Comparison of ENCODE assay signal across 29 cellular contexts in the genomic region with DNA sequence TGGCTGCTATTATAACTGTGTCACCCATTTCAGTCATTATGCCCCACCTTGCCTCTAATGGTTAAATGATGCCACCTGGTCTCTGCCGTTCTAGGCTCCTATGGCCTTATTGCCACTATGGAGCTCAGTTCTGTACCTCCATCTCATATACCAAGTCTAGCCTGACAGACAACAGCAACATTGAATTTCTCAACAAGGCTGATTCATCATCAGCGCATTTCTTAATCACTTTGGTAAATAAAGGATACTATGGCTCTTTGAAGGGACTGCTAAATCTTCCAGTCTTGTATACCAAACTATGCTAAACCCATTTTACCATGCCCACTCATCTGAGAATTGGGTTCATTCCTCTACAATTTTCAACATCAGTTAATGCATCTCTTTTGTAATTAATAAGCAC.
"Had no signal": no experiment of that assay in that cellular context is flagged by ENCODE, and none has a peak within 500 bp of the region (broad histone marks: within the 10 kb centered on the region; RNA-seq: fewer than 3 reads in every experiment).

No MANE protein-coding gene starts in this region.

- H3K27ac ChIP-seq: ascending aorta, epithelial cell of prostate, esophagus squamous epithelium had no signal

- DNase-seq: activated CD4-positive, alpha-beta memory T cell treated with anti-CD3 and anti-CD28 coated beads for 36 hours; activated CD4-positive, alpha-beta T cell treated with anti-CD3 and anti-CD28 coated beads for 36 hours; activated CD4-positive, alpha-beta T cell treated with anti-CD3 and anti-CD28 coated beads, Interleukin-2, amount 10 ng/mL, durations not matched to agents 24 days and 14 days; activated CD4-positive, CD25-positive, alpha-beta regulatory T cell; activated CD4-positive, CD25-positive, alpha-beta regulatory T cell treated with anti-CD3 and anti-CD28 coated beads, Interleukin-2, amount 50 U/mL, for 72 hours; activated CD8-positive, alpha-beta memory T cell treated with anti-CD3 and anti-CD28 coated beads, Interleukin-2, amount 10 ng/mL, durations not matched to agents 7 days and 5 days; activated CD8-positive, alpha-beta memory T cell treated with anti-CD3 and anti-CD28 coated beads, Interleukin-2, amount 50 U/mL, for 4 hours; activated CD8-positive, alpha-beta T cell treated with anti-CD3 and anti-CD28 coated beads, Interleukin-2, amount 10 ng/mL, durations not matched to agents 7 days and 5 days; activated gamma-delta T cell; activated naive CD4-positive, alpha-beta T cell; activated naive CD4-positive, alpha-beta T cell treated with anti-CD3 and anti-CD28 coated beads, Interleukin-2, amount 10 ng/mL, durations not matched to agents 7 days and 5 days; activated naive CD8-positive, alpha-beta T cell treated with anti-CD3 and anti-CD28 coated beads, Interleukin-2, amount 10 ng/mL, durations not matched to agents 7 days and 5 days; activated T-cell treated with anti-CD3 and anti-CD28 coated beads for 4 hours; activated T-cell treated with anti-CD3 and anti-CD28 coated beads, Interleukin-2, amount 50 U/mL, for 24 hours; activated T-cell treated with anti-CD3 and anti-CD28 coated beads, Interleukin-2, amount 50 U/mL, for 72 hours; caudate nucleus; cortex of kidney; dermis blood vessel endothelial cell; effector CD4-positive, alpha-beta T cell; effector memory CD8-positive, alpha-beta T cell; esophagus squamous epithelium; head of caudate nucleus; T-helper 2 cell had no signal

- H3K4me3 ChIP-seq: ascending aorta, esophagus squamous epithelium had no signal

- ATAC-seq: activated CD4-positive, alpha-beta T cell treated with anti-CD3 and anti-CD28 coated beads for 36 hours; activated CD8-positive, alpha-beta memory T cell treated with anti-CD3 and anti-CD28 coated beads, Interleukin-2, amount 10 ng/mL, durations not matched to agents 7 days and 5 days; activated CD8-positive, alpha-beta T cell treated with anti-CD3 and anti-CD28 coated beads, Interleukin-2, amount 10 ng/mL, durations not matched to agents 7 days and 5 days; activated naive CD4-positive, alpha-beta T cell treated with anti-CD3 and anti-CD28 coated beads, Interleukin-2, amount 50 U/mL, for 72 hours; activated T-cell treated with anti-CD3 and anti-CD28 coated beads, Interleukin-2, amount 50 U/mL, for 72 hours; effector memory CD8-positive, alpha-beta T cell had no signal

- H3K9me3 ChIP-seq: ascending aorta, esophagus squamous epithelium had no signal

- H3K4me1 ChIP-seq: ascending aorta, esophagus squamous epithelium had no signal

- H3K27me3 ChIP-seq: ascending aorta, esophagus squamous epithelium had no signal

- H3K4me3 Mint-ChIP-seq: activated CD4-positive, alpha-beta memory T cell treated with anti-CD3 and anti-CD28 coated beads for 36 hours; activated CD4-positive, alpha-beta T cell treated with anti-CD3 and anti-CD28 coated beads for 36 hours; activated CD4-positive, alpha-beta T cell treated with anti-CD3 and anti-CD28 coated beads, Interleukin-2, amount 10 ng/mL, durations not matched to agents 24 days and 14 days; activated CD8-positive, alpha-beta memory T cell treated with anti-CD3 and anti-CD28 coated beads, Interleukin-2, amount 10 ng/mL, durations not matched to agents 7 days and 5 days; activated CD8-positive, alpha-beta T cell treated with anti-CD3 and anti-CD28 coated beads, Interleukin-2, amount 10 ng/mL, durations not matched to agents 7 days and 5 days; activated naive CD4-positive, alpha-beta T cell treated with anti-CD3 and anti-CD28 coated beads, Interleukin-2, amount 10 ng/mL, durations not matched to agents 7 days and 5 days; activated naive CD8-positive, alpha-beta T cell treated with anti-CD3 and anti-CD28 coated beads, Interleukin-2, amount 10 ng/mL, durations not matched to agents 7 days and 5 days; activated T-cell treated with anti-CD3 and anti-CD28 coated beads, Interleukin-2, amount 50 U/mL, for 24 hours; activated T-cell treated with anti-CD3 and anti-CD28 coated beads, Interleukin-2, amount 50 U/mL, for 72 hours; brain; effector memory CD8-positive, alpha-beta T cell had no signal

- FAIRE-seq: colon, frontal cortex had no signal

- H3K27me3 Mint-ChIP-seq: activated CD4-positive, alpha-beta memory T cell treated with anti-CD3 and anti-CD28 coated beads for 36 hours; activated CD4-positive, alpha-beta T cell treated with anti-CD3 and anti-CD28 coated beads for 36 hours; activated CD4-positive, alpha-beta T cell treated with anti-CD3 and anti-CD28 coated beads, Interleukin-2, amount 10 ng/mL, durations not matched to agents 24 days and 14 days; activated CD8-positive, alpha-beta memory T cell treated with anti-CD3 and anti-CD28 coated beads, Interleukin-2, amount 10 ng/mL, durations not matched to agents 7 days and 5 days; activated naive CD4-positive, alpha-beta T cell treated with anti-CD3 and anti-CD28 coated beads, Interleukin-2, amount 10 ng/mL, durations not matched to agents 7 days and 5 days; activated naive CD8-positive, alpha-beta T cell treated with anti-CD3 and anti-CD28 coated beads, Interleukin-2, amount 10 ng/mL, durations not matched to agents 7 days and 5 days; activated T-cell treated with anti-CD3 and anti-CD28 coated beads, Interleukin-2, amount 50 U/mL, for 24 hours; effector memory CD8-positive, alpha-beta T cell had no signal

- H3K9me3 Mint-ChIP-seq: activated CD4-positive, alpha-beta T cell treated with anti-CD3 and anti-CD28 coated beads, Interleukin-2, amount 10 ng/mL, durations not matched to agents 24 days and 14 days had no signal

- H3K27ac Mint-ChIP-seq: activated CD4-positive, alpha-beta memory T cell treated with anti-CD3 and anti-CD28 coated beads for 36 hours; activated CD4-positive, alpha-beta T cell treated with anti-CD3 and anti-CD28 coated beads for 36 hours; activated CD4-positive, alpha-beta T cell treated with anti-CD3 and anti-CD28 coated beads, Interleukin-2, amount 10 ng/mL, durations not matched to agents 24 days and 14 days; activated CD8-positive, alpha-beta memory T cell treated with anti-CD3 and anti-CD28 coated beads, Interleukin-2, amount 10 ng/mL, durations not matched to agents 7 days and 5 days; activated CD8-positive, alpha-beta T cell treated with anti-CD3 and anti-CD28 coated beads, Interleukin-2, amount 10 ng/mL, durations not matched to agents 7 days and 5 days; activated naive CD4-positive, alpha-beta T cell treated with anti-CD3 and anti-CD28 coated beads, Interleukin-2, amount 10 ng/mL, durations not matched to agents 7 days and 5 days; activated naive CD4-positive, alpha-beta T cell treated with anti-CD3 and anti-CD28 coated beads, Interleukin-2, amount 50 U/mL, for 72 hours; activated naive CD8-positive, alpha-beta T cell treated with anti-CD3 and anti-CD28 coated beads, Interleukin-2, amount 10 ng/mL, durations not matched to agents 7 days and 5 days; activated T-cell treated with anti-CD3 and anti-CD28 coated beads, Interleukin-2, amount 50 U/mL, for 24 hours; activated T-cell treated with anti-CD3 and anti-CD28 coated beads, Interleukin-2, amount 50 U/mL, for 72 hours; brain; effector memory CD8-positive, alpha-beta T cell had no signal

- H3K4me1 Mint-ChIP-seq: activated CD4-positive, alpha-beta T cell treated with anti-CD3 and anti-CD28 coated beads for 36 hours; activated CD4-positive, alpha-beta T cell treated with anti-CD3 and anti-CD28 coated beads, Interleukin-2, amount 10 ng/mL, durations not matched to agents 24 days and 14 days; activated CD8-positive, alpha-beta memory T cell treated with anti-CD3 and anti-CD28 coated beads, Interleukin-2, amount 10 ng/mL, durations not matched to agents 7 days and 5 days; activated naive CD4-positive, alpha-beta T cell treated with anti-CD3 and anti-CD28 coated beads, Interleukin-2, amount 10 ng/mL, durations not matched to agents 7 days and 5 days; activated naive CD8-positive, alpha-beta T cell treated with anti-CD3 and anti-CD28 coated beads, Interleukin-2, amount 10 ng/mL, durations not matched to agents 7 days and 5 days had no signal

- H3K36me3 ChIP-seq: ascending aorta, esophagus squamous epithelium had no signal
